8 cellular contexts compared by ENCODE assay signal in the genomic region with DNA sequence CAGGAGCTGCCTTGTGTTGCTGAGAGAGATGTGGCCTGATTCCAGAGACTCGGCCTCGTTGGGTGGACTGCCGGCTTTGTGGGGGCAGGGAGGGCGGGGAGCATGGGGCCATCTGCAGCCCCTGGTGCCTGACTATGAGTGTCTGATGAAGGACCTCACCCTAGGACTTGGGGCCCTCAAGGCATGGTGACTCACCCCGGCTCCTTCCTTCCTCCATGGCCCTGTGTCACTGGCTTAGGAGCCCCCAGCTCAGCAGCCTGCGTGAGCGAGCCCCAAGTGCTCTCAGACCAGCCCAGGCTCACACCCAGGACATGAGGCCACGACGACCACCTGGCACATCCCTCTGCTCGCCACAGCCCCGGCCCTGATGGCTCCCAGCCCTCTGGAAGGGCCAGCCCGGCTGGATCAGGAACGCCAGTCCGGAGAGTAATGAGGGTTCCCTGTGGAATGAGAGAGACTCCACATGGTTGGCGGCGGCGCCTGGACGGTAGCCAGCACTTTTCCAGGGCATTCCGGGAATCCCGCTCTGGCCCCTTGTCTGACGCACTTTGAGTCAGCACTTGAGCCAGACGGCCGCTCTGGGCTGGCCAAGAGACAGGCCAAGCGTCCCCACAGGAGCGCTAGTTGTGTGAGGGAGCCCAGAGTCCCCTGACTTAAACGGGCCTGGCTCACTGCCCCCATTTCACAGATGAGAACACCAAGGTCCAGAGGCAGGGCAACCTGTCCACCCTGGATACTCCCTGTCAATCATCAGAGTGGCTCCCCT. TPM values are rescaled to one million over a fixed set of nuclear protein-coding genes. Genes with fewer than 3 reads are reported as not detected.
A peak's percentile ranks its signal among the peaks of the same experiment; 100 is the strongest.
DNase-seq lines count a peak whose midpoint lies in the region; ATAC-seq and TF ChIP-seq lines count a peak whose summit lies in the region.

No MANE protein-coding gene starts in this region.

- no peaks in the 10 kb centered on the region for H3K27me3 ChIP-seq in body of pancreas
- no peaks in the 10 kb centered on the region for H3K27me3 ChIP-seq in A673 (replicated peaks; ENCODE audit: insufficient read depth, low read depth, low read length, poor library complexity)

- TF ChIP-seq CTCF in body of pancreas (IDR thresholded peaks at IDR 0.05) (no peak), A673 (conservative IDR thresholded peaks at IDR 0.05; ENCODE audit: low read depth, low read length) (no peak)

- H3K27ac ChIP-seq in body of pancreas (peak overlapping the region in 2 of 4 donors; percentile 45 to 62), A673 (ENCODE audit: low read depth, low read length, poor library complexity, severe bottlenecking) (no peak overlapping the region)

- intact Hi-C loops in body of pancreas (cut with DNase I): no loop called here
- intact Hi-C loops in A673 (cut with micrococcal nuclease; ENCODE audit: unreplicated experiment): no loop called here

- POLR2A ChIA-PET in A673 (lab: Charles Lee; ENCODE audit: low non-redundant PET): no interaction called here

- H3K36me3 ChIP-seq in body of pancreas (replicated peaks in 1 of 2; ENCODE audit: insufficient read depth in 1 of 2, low read depth in 2 of 2) (no peaks in the 10 kb centered on the region), A673 (ENCODE audit: insufficient read depth, low read length, poor library complexity, severe bottlenecking) (no peaks in the 10 kb centered on the region)

- ATAC-seq in body of pancreas: peak; percentile 73
- no peak for ATAC-seq in GM21390 (IDR thresholded peaks at IDR 0.05; ENCODE audit: unreplicated experiment)

- BruUV-seq in A673 (replicated peaks; lab: Mats Ljungman, UMichigan): no TSS peak

- TF ChIP-seq POLR2A in body of pancreas (IDR thresholded peaks at IDR 0.05): no peak

- WGBS in body of pancreas, 2 donors: 50 to 74% methylated on average over 8 to 22 of the region's 26 CpGs

- no peaks in the 10 kb centered on the region for H3K4me1 ChIP-seq in body of pancreas
- H3K4me1 ChIP-seq in A673 (ENCODE audit: insufficient read depth, low read length, poor library complexity, severe bottlenecking): no peaks in the 10 kb centered on the region

- CTCF ChIA-PET in A673 (lab: Charles Lee): no interaction called here

- peak; percentile 94 for DNase-seq in HCEC 1CT
- peak; percentile 53 to 65 (median 57) for DNase-seq in body of pancreas
- peak; percentile 21 for DNase-seq in iris pigment epithelial cell (ENCODE audit: low read depth)
- peak; percentile 97 for DNase-seq in stromal cell of bone marrow (ENCODE audit: low read depth)
- no peak for DNase-seq in A673 (ENCODE audit: low spot score)
- no peak for DNase-seq in stimulated activated CD8-positive, alpha-beta memory T cell treated with anti-CD3 and anti-CD28 coated beads, Interleukin-4, amount 100 ng/mL, for 48 hours
- no peak for DNase-seq in OCI-M2 (lab: John Stamatoyannopoulos, UW; ENCODE audit: unreplicated experiment)

- no peak overlapping the region for H3K4me3 ChIP-seq in body of pancreas
- no peak overlapping the region for H3K4me3 ChIP-seq in A673 (ENCODE audit: low read depth, low read length, poor library complexity, severe bottlenecking)

- H3K9me3 ChIP-seq in body of pancreas: no peaks in the 10 kb centered on the region
- H3K9me3 ChIP-seq in A673 (ENCODE audit: low read depth, low read length, poor library complexity, severe bottlenecking): no peaks in the 10 kb centered on the region

RNA-seq across cellular contexts. Expression of gene SHISAL1, which starts 50.6 kb away (rescaled TPM):
- 1 to 10 TPM in 1 of 2 donors, under 1 TPM in 1; 0.78 to 1.6 TPM for total RNA-seq in body of pancreas
- total RNA-seq in A673 (2021): 1.8 and 2.5 TPM in 2 replicates

Comparison
In these comparisons a context has a peak if more than half of its experiments do, and no peak if none do; other contexts are left out.
1. DNase-seq: peak in HCEC 1CT (single experiment), body of pancreas (4 of 4), iris pigment epithelial cell (single experiment) and stromal cell of bone marrow (single experiment); none in A673 (single experiment), stimulated activated CD8-positive, alpha-beta memory T cell treated with anti-CD3 and anti-CD28 coated beads, Interleukin-4, amount 100 ng/mL, for 48 hours (single experiment) and OCI-M2 (single experiment).